Comparison of ENCODE assay signal across 21 cellular contexts in the genomic region with DNA sequence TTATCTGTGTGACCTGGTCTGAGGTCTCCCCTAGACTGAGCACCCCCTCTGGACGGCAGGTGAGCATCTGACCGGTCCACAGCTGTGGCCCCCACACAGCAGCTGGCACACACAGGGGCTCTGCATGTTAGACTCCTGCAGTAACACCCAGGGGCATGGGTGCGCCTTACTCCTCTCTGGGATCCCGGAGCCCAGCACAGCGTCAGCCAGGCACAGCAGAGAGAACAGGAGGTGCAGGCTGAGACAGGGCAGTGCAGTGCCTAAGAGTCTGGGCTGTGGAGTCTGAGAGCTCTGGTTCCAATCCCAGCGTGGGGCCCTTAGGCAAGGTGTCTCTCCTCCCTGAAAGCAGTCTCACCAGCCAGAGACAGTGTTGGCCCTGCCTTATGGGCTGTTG. TPM values are rescaled to one million over a fixed set of nuclear protein-coding genes. Genes with fewer than 3 reads are reported as not detected.
DNase-seq lines count a peak whose midpoint lies in the region; ATAC-seq and TF ChIP-seq lines count a peak whose summit lies in the region.
"Had no signal": no experiment of that assay in that cellular context is flagged by ENCODE, and none has a peak within 500 bp of the region (broad histone marks: within the 10 kb centered on the region; RNA-seq: fewer than 3 reads in every experiment).

No MANE protein-coding gene starts in this region.

- no peaks in the 10 kb centered on the region for H3K36me3 ChIP-seq in endodermal cell (ENCODE audit: control insufficient read depth, insufficient read depth, low read length)

- H4K8ac ChIP-seq in H9 (replicated peaks; ENCODE audit: insufficient read length, low read depth, low read length) = no peak overlapping the region

- no peak overlapping the region for H2AK5ac ChIP-seq in H9 (ENCODE audit: insufficient read length, low read length)

- H2BK20ac ChIP-seq in H9 (ENCODE audit: low read depth, low read length, poor library complexity, severe bottlenecking) = no peak overlapping the region

- no peak overlapping the region for H2BK5ac ChIP-seq in H9 (ENCODE audit: insufficient read length, low read length)

- no peak overlapping the region for H3K18ac ChIP-seq in H9 (ENCODE audit: insufficient read length, low read depth, low read length)

- no peak overlapping the region for H2BK120ac ChIP-seq in H9 (ENCODE audit: low read depth, low read length, poor library complexity, severe bottlenecking)

- no peaks in the 10 kb centered on the region for H3K23me2 ChIP-seq in H9 (ENCODE audit: insufficient read length, low read depth, low read length, poor library complexity, severe bottlenecking)

- H3K36me3 Mint-ChIP-seq in CD14-positive monocyte (no peaks in the 10 kb centered on the region), H9 (ENCODE audit: insufficient read depth in 1 of 3, low read depth in 3 of 3) (peaks cover 20 to 34% (median 31%) of the 10 kb centered on the region in 3 experiments), endodermal cell (ENCODE audit: low read depth) (peaks cover 15% of the 10 kb centered on the region), nephron progenitor cell (ENCODE audit: low read depth) (peaks cover 40% of the 10 kb centered on the region)

- no peak overlapping the region for H3K9ac ChIP-seq in H9 (ENCODE audit: extremely low read depth, insufficient read length, low read length)
- peak overlapping the region; percentile 2 for H3K9ac ChIP-seq in endodermal cell (ENCODE audit: extremely low read depth, low read length, poor library complexity, severe bottlenecking)

- intact Hi-C loops in CD14-positive monocyte (cut with micrococcal nuclease) = loop anchor here (5.0 to 10.0 kb wide), 2 partner anchors 85 to 87 kb away; no protein-coding TSS in a partner anchor

- no peak overlapping the region for H3K4me3 ChIP-seq in endodermal cell (ENCODE audit: low read length)

- H3K27ac ChIP-seq in H9 (ENCODE audit: insufficient read length, low read depth, low read length) (peak overlapping the region; percentile 53), endodermal cell (ENCODE audit: low read depth, low read length) (peak overlapping the region; percentile 1)

- H3K4ac ChIP-seq in H9 (ENCODE audit: low read depth, low read length) = no peak overlapping the region

- no CpG with 5 or more reads among the region's 6 CpGs for WGBS in H9 (ENCODE audit: extremely low coverage, insufficient read length, low lambda C conversion rate)
- 90 to 91% methylated on average over 2 to 6 of the region's 6 CpGs for WGBS in endodermal cell (ENCODE audit: insufficient coverage in 1 of 2, insufficient read length in 1 of 2), 2 experiments

- H4K91ac ChIP-seq in H9 (ENCODE audit: insufficient read length, low read depth, low read length) = no peak overlapping the region

- H3K4me1 Mint-ChIP-seq in CD14-positive monocyte (peaks cover 10% of the 10 kb centered on the region), H9 (peaks cover 42 to 53% of the 10 kb centered on the region in 2 experiments), endodermal cell (peaks cover 15% of the 10 kb centered on the region), nephron progenitor cell (peaks cover 29% of the 10 kb centered on the region)

- DNase-seq in CD14-positive monocyte (ENCODE audit: low spot score) (peak; percentile 36), H9 (no peak), endodermal cell (no peak), nephron progenitor cell (no peak), NCI-H2196 (lab: John Stamatoyannopoulos, UW; ENCODE audit: unreplicated experiment) (no peak)
- DNase-seq: activated gamma-delta T cell treated with Interleukin-2 at 50 U/mL for 16 hours; COR-L47; HCEC 1CT; hippocampal formation; NCI-H1694 treated with DMSO at 0.1 percent for 48 hours; NCI-H2227 treated with DMSO at 0.1 percent for 48 hours; nucleus accumbens; stimulated activated CD4-positive, alpha-beta T cell treated with anti-CD3 and anti-CD28 coated beads, Interleukin-2, amount 100 ng/mL, for 48 hours had no signal

- H2BK15ac ChIP-seq in H9 (ENCODE audit: low read depth, low read length) = no peak overlapping the region

- no peak overlapping the region for H4K5ac ChIP-seq in H9 (ENCODE audit: insufficient read length, low read depth, low read length)

- no peaks in the 10 kb centered on the region for H3K79me1 ChIP-seq in H9 (ENCODE audit: insufficient read depth, low read depth, low read length, poor library complexity, severe bottlenecking)

- H3T11ph ChIP-seq in H9 (ENCODE audit: low read length) = no peak overlapping the region

- TF ChIP-seq CTCF in CD14-positive monocyte (IDR thresholded peaks at IDR 0.05) (no peak), H9 (conservative IDR thresholded peaks at IDR 0.05) (no peak), endodermal cell (conservative IDR thresholded peaks at IDR 0.05) (no peak), nephron progenitor cell (IDR thresholded peaks at IDR 0.05) (no peak)

- no peak overlapping the region for H3K14ac ChIP-seq in H9 (ENCODE audit: insufficient read depth, low read length)

- H3K56ac ChIP-seq in H9 (ENCODE audit: insufficient read length, low read depth, low read length) = no peak overlapping the region

- no peaks in the 10 kb centered on the region for H3K27me3 ChIP-seq in H9 (ENCODE audit: insufficient read depth, low read length)
- H3K27me3 ChIP-seq in endodermal cell (ENCODE audit: control insufficient read depth, insufficient read depth, low read length, poor library complexity, severe bottlenecking) = no peaks in the 10 kb centered on the region

- no peak overlapping the region for H2BK12ac ChIP-seq in H9 (ENCODE audit: insufficient read length, low read depth, low read length)

- no peak overlapping the region for H2AFZ ChIP-seq in H9 (ENCODE audit: low read length)

- H3K4me2 ChIP-seq in H9 (ENCODE audit: insufficient read depth, insufficient read length, low read length) = no peak overlapping the region

- H3K9me3 ChIP-seq in H9 (ENCODE audit: control insufficient read depth, low read depth, low read length) = no peaks in the 10 kb centered on the region
- no peaks in the 10 kb centered on the region for H3K9me3 ChIP-seq in endodermal cell (ENCODE audit: control insufficient read depth, low read length)

- H3K9me3 Mint-ChIP-seq in CD14-positive monocyte = peaks cover 0 to 7% (median 0%) of the 10 kb centered on the region in 7 donors
- peaks cover 0 to 6% of the 10 kb centered on the region in 2 experiments; a peak in 3 of 5 replicates for H3K9me3 Mint-ChIP-seq in H9
- H3K9me3 Mint-ChIP-seq in endodermal cell = no peaks in the 10 kb centered on the region
- peaks cover 12% of the 10 kb centered on the region for H3K9me3 Mint-ChIP-seq in nephron progenitor cell

- H3K27me3 Mint-ChIP-seq in CD14-positive monocyte (ENCODE audit: low read depth in 3 of 3) (peaks cover 3 to 5% (median 4%) of the 10 kb centered on the region in 3 donors), H9 (ENCODE audit: low read depth) (peaks cover 15% of the 10 kb centered on the region), endodermal cell (ENCODE audit: insufficient read depth) (no peaks in the 10 kb centered on the region), nephron progenitor cell (ENCODE audit: low read depth, poor library complexity) (peaks cover 1% of the 10 kb centered on the region)

- no peaks in the 10 kb centered on the region for H3K79me2 ChIP-seq in H9 (ENCODE audit: insufficient read depth, low read length)

- no peaks in the 10 kb centered on the region; the same call in 1 of the 2 replicates for H3K4me1 ChIP-seq in H9 (ENCODE audit: insufficient read depth, low read length)
- H3K4me1 ChIP-seq in endodermal cell (ENCODE audit: control insufficient read depth, insufficient read depth, low read length) = peaks cover 8% of the 10 kb centered on the region

- H3K27ac Mint-ChIP-seq in CD14-positive monocyte (peak overlapping the region in 1 of 7 donors; percentile 39), H9 (peak overlapping the region in 1 of 3 experiments; percentile 92; a peak in 2 of 7 replicates), endodermal cell (peak overlapping the region; percentile 79), nephron progenitor cell (peak overlapping the region; percentile 57)

- H3K4me3 Mint-ChIP-seq in CD14-positive monocyte (no peak overlapping the region), H9 (no peak overlapping the region), endodermal cell (no peak overlapping the region), nephron progenitor cell (no peak overlapping the region)

- H3K23ac ChIP-seq in H9 (ENCODE audit: insufficient read length, low read depth, low read length) = no peak overlapping the region

- ATAC-seq in HG02970 (IDR thresholded peaks at IDR 0.05; ENCODE audit: low FRiP score, unreplicated experiment) (no peak), GM21528 (IDR thresholded peaks at IDR 0.05; ENCODE audit: low FRiP score, unreplicated experiment) (no peak), HG03439 (IDR thresholded peaks at IDR 0.05; ENCODE audit: unreplicated experiment) (no peak)

- no peaks in the 10 kb centered on the region for H4K20me1 ChIP-seq in H9 (ENCODE audit: control insufficient read depth, insufficient read depth, insufficient read length)

RNA-seq across cellular contexts. Expression of a gene that starts 2.3 kb away (rescaled TPM):
- 1 to 10 TPM; 1.3 to 1.4 TPM for polyA plus RNA-seq in CD14-positive monocyte
- 6.5 and 6.8 TPM in 2 replicates for total RNA-seq in H9 (2021)
- 10 to 100 TPM in 1 of 2 donors, 1 to 10 TPM in 1; 9.5 to 13.1 TPM for total RNA-seq in endodermal cell
- 13.6 TPM for polyA plus RNA-seq in endodermal cell (2013, experiment 1 of 2)
- 13.4 TPM for polyA plus RNA-seq in endodermal cell (2013, experiment 2 of 2)

RNA-seq across cellular contexts. Expression of a gene that starts 12.2 kb away (rescaled TPM):
- not detected for polyA plus RNA-seq in CD14-positive monocyte
- total RNA-seq in H9 (2021) (not detected in 2 replicates), endodermal cell (not detected)
- 1.7 TPM for polyA plus RNA-seq in endodermal cell (2013, experiment 1 of 2)
- polyA plus RNA-seq in endodermal cell (2013, experiment 2 of 2) = 1.7 TPM
- total RNA-seq: activated CD8-positive, alpha-beta memory T cell treated with anti-CD3 and anti-CD28 coated beads for 36 hours; aorta; kidney epithelial cell; RPMI7951; temporal lobe had no signal

RNA-seq across cellular contexts. Expression of a gene that starts 20.7 kb away (rescaled TPM):
- polyA plus RNA-seq in CD14-positive monocyte = 10 to 100 TPM; 71.6 to 72.1 TPM
- total RNA-seq in H9 (2021) (152 and 154 TPM in 2 replicates), endodermal cell (100 to 1,000 TPM; 135 to 160 TPM)
- 138 TPM for polyA plus RNA-seq in endodermal cell (2013, experiment 1 of 2)
- 109 TPM for polyA plus RNA-seq in endodermal cell (2013, experiment 2 of 2)

RNA-seq across cellular contexts. Expression of a gene that starts 23.1 kb away (rescaled TPM):
- under 1 TPM; 0.16 to 0.21 TPM for polyA plus RNA-seq in CD14-positive monocyte
- total RNA-seq in H9 (2021) (not detected in 2 replicates), endodermal cell (under 1 TPM; 0.20 to 0.71 TPM)
- polyA plus RNA-seq in endodermal cell (2013, experiment 1 of 2) = not detected
- not detected for polyA plus RNA-seq in endodermal cell (2013, experiment 2 of 2)
- total RNA-seq: aorta, temporal lobe had no signal

RNA-seq across cellular contexts. Expression of a gene that starts 43.8 kb away (rescaled TPM):
- 1,000 to 10,000 TPM; 1,250 to 1,483 TPM for polyA plus RNA-seq in CD14-positive monocyte
- 1,469 and 1,513 TPM in 2 replicates for total RNA-seq in H9 (2021)
- total RNA-seq in endodermal cell = 1,000 to 10,000 TPM; 1,359 to 1,473 TPM
- polyA plus RNA-seq in endodermal cell (2013, experiment 1 of 2) = 860 TPM
- polyA plus RNA-seq in endodermal cell (2013, experiment 2 of 2) = 803 TPM
